In genomic region chr15:92653836-92654524, GRCh38 we compare ENCODE assay signal across 8 cellular contexts. TPM values are rescaled to one million over a fixed set of nuclear protein-coding genes. Genes with fewer than 3 reads are reported as not detected.
DNase-seq lines count a peak whose midpoint lies in the region; ATAC-seq and TF ChIP-seq lines count a peak whose summit lies in the region.

No MANE protein-coding gene starts in this region.

- H3K36me3 ChIP-seq in CD4-positive, alpha-beta memory T cell (ENCODE audit: insufficient read depth, low read length) = no peaks in the 10 kb centered on the region
- H3K36me3 ChIP-seq in WERI-Rb-1 (peaks cover 25% of the 10 kb centered on the region), brain microvascular endothelial cell (replicated peaks) (no peaks in the 10 kb centered on the region)

- H3K4me3 Mint-ChIP-seq in CD4-positive, alpha-beta memory T cell = peak overlapping the region in 7 of 8 donors; percentile 3 to 73 (median 37)
- H3K4me3 Mint-ChIP-seq in activated CD8-positive, alpha-beta memory T cell treated with anti-CD3 and anti-CD28 coated beads, Interleukin-2, amount 10 ng/mL, durations not matched to agents 7 days and 5 days = no peak overlapping the region

- no peak overlapping the region for H3K27ac Mint-ChIP-seq in CD4-positive, alpha-beta memory T cell
- no peak overlapping the region for H3K27ac Mint-ChIP-seq in activated CD8-positive, alpha-beta memory T cell treated with anti-CD3 and anti-CD28 coated beads, Interleukin-2, amount 10 ng/mL, durations not matched to agents 7 days and 5 days

- POLR2A ChIA-PET in CD4-positive, alpha-beta memory T cell (lab: Charles Lee; ENCODE audit: partially characterized antibody) = no interaction called here

- intact Hi-C loops in CD4-positive, alpha-beta memory T cell (cut with micrococcal nuclease) = no loop called here

- peaks cover 2 to 13% (median 6%) of the 10 kb centered on the region in 4 donors for H3K4me1 Mint-ChIP-seq in CD4-positive, alpha-beta memory T cell
- H3K4me1 Mint-ChIP-seq in activated CD8-positive, alpha-beta memory T cell treated with anti-CD3 and anti-CD28 coated beads, Interleukin-2, amount 10 ng/mL, durations not matched to agents 7 days and 5 days = peaks cover 5% of the 10 kb centered on the region

- no peak overlapping the region for H3K4me3 ChIP-seq in CD4-positive, alpha-beta memory T cell (ENCODE audit: low read length in 2 of 2)
- H3K4me3 ChIP-seq in WERI-Rb-1 (ENCODE audit: low read depth, low read length) (peak overlapping the region; percentile 64), brain microvascular endothelial cell (ENCODE audit: low read depth, low read length) (no peak overlapping the region)

- H3K27me3 Mint-ChIP-seq in CD4-positive, alpha-beta memory T cell = peaks cover 31 to 32% of the 10 kb centered on the region in 2 donors
- peaks cover 60% of the 10 kb centered on the region for H3K27me3 Mint-ChIP-seq in activated CD8-positive, alpha-beta memory T cell treated with anti-CD3 and anti-CD28 coated beads, Interleukin-2, amount 10 ng/mL, durations not matched to agents 7 days and 5 days

- H3K36me3 Mint-ChIP-seq in CD4-positive, alpha-beta memory T cell = no peaks in the 10 kb centered on the region
- peaks cover 3% of the 10 kb centered on the region for H3K36me3 Mint-ChIP-seq in activated CD8-positive, alpha-beta memory T cell treated with anti-CD3 and anti-CD28 coated beads, Interleukin-2, amount 10 ng/mL, durations not matched to agents 7 days and 5 days

- CTCF ChIA-PET in CD4-positive, alpha-beta memory T cell (lab: Charles Lee; ENCODE audit: partially characterized antibody) = no interaction called here
- CTCF ChIA-PET in activated CD8-positive, alpha-beta memory T cell treated with anti-CD3 and anti-CD28 coated beads, Interleukin-2, amount 10 ng/mL, durations not matched to agents 7 days and 5 days (lab: Charles Lee) = no interaction called here

- peaks cover 5% of the 10 kb centered on the region for H3K4me1 ChIP-seq in CD4-positive, alpha-beta memory T cell (ENCODE audit: insufficient read depth, low read length)

- in situ Hi-C loops in brain microvascular endothelial cell (cut with HindIII; ENCODE audit: low pct_ligation_motif_present, low sequenced_read_pairs) = no loop called here

- peak; percentile 28; the same call in 1 of the 2 replicates for TF ChIP-seq CTCF in LNCAP (IDR thresholded peaks at IDR 0.05)
- TF ChIP-seq CTCF in WERI-Rb-1 (IDR thresholded peaks at IDR 0.05; ENCODE audit: low read depth, low read length) = peak; percentile 53
- TF ChIP-seq CTCF in brain microvascular endothelial cell (IDR thresholded peaks at IDR 0.05; ENCODE audit: low read depth, low read length, missing control alignments) = no peak

- H3K27me3 ChIP-seq in CD4-positive, alpha-beta memory T cell (ENCODE audit: insufficient read depth, low read length) = no peaks in the 10 kb centered on the region
- no peaks in the 10 kb centered on the region for H3K27me3 ChIP-seq in WERI-Rb-1 (ENCODE audit: insufficient read depth, low read depth, severe bottlenecking)
- peaks cover 9% of the 10 kb centered on the region for H3K27me3 ChIP-seq in brain microvascular endothelial cell (replicated peaks)

- peaks cover 0 to 4% (median 2%) of the 10 kb centered on the region in 8 donors for H3K9me3 Mint-ChIP-seq in CD4-positive, alpha-beta memory T cell
- H3K9me3 Mint-ChIP-seq in activated CD8-positive, alpha-beta memory T cell treated with anti-CD3 and anti-CD28 coated beads, Interleukin-2, amount 10 ng/mL, durations not matched to agents 7 days and 5 days (ENCODE audit: low read depth) = no peaks in the 10 kb centered on the region

- DNase-seq in CD4-positive, alpha-beta memory T cell = no peak
- DNase-seq in WERI-Rb-1 = peak; percentile 59
- DNase-seq in medulla oblongata (ENCODE audit: extremely low spot score) = peak; percentile 42
- DNase-seq in activated CD8-positive, alpha-beta memory T cell treated with anti-CD3 and anti-CD28 coated beads, Interleukin-2, amount 10 ng/mL, durations not matched to agents 7 days and 5 days = no peak
- no peak for DNase-seq in NCI-H1436 (lab: John Stamatoyannopoulos, UW)
- no peak for DNase-seq in brain microvascular endothelial cell

- no peaks in the 10 kb centered on the region for H3K9me3 ChIP-seq in CD4-positive, alpha-beta memory T cell (ENCODE audit: control insufficient read depth in 1 of 2, low read length in 2 of 2)
- no peaks in the 10 kb centered on the region for H3K9me3 ChIP-seq in WERI-Rb-1 (ENCODE audit: severe bottlenecking)

- no peak overlapping the region for H3K27ac ChIP-seq in CD4-positive, alpha-beta memory T cell (ENCODE audit: low read depth, low read length)
- peak overlapping the region; percentile 86 for H3K27ac ChIP-seq in WERI-Rb-1
- no peak overlapping the region for H3K27ac ChIP-seq in brain microvascular endothelial cell

- no peak for ATAC-seq in activated CD8-positive, alpha-beta memory T cell treated with anti-CD3 and anti-CD28 coated beads, Interleukin-2, amount 10 ng/mL, durations not matched to agents 7 days and 5 days
- ATAC-seq in GM18502 (IDR thresholded peaks at IDR 0.05; ENCODE audit: poor library complexity, unreplicated experiment) = no peak

RNA-seq across cellular contexts. Expression of gene FAM174B, which starts 1.6 kb away (rescaled TPM):
- total RNA-seq in CD4-positive, alpha-beta memory T cell = 1 to 10 TPM; 6.6 to 8.3 TPM
- 1 to 10 TPM; 2.4 to 3.3 TPM for polyA plus RNA-seq in CD4-positive, alpha-beta memory T cell
- total RNA-seq in activated CD8-positive, alpha-beta memory T cell treated with anti-CD3 and anti-CD28 coated beads, Interleukin-2, amount 10 ng/mL, durations not matched to agents 7 days and 5 days = 1 to 10 TPM; 1.8 to 3.3 TPM

Comparison
In these comparisons a context has a peak if more than half of its experiments do, and no peak if none do; other contexts are left out.
1. DNase-seq: peak in WERI-Rb-1 (single experiment) and medulla oblongata (single experiment); none in CD4-positive, alpha-beta memory T cell (0 of 5), activated CD8-positive, alpha-beta memory T cell treated with anti-CD3 and anti-CD28 coated beads, Interleukin-2, amount 10 ng/mL, durations not matched to agents 7 days and 5 days (single experiment), NCI-H1436 (single experiment) and brain microvascular endothelial cell (single experiment).